13 cellular contexts compared by ENCODE assay signal in genomic region chr6:133955136-133955576, GRCh38. TPM values are rescaled to one million over a fixed set of nuclear protein-coding genes. Genes with fewer than 3 reads are reported as not detected.
DNase-seq lines count a peak whose midpoint lies in the region; ATAC-seq and TF ChIP-seq lines count a peak whose summit lies in the region.
"Had no signal": no experiment of that assay in that cellular context is flagged by ENCODE, and none has a peak within 500 bp of the region (broad histone marks: within the 10 kb centered on the region; RNA-seq: fewer than 3 reads in every experiment).

No MANE protein-coding gene starts in this region.

- H3K4me1 Mint-ChIP-seq in CD8-positive, alpha-beta T cell (ENCODE audit: low read depth) = peaks cover 66% of the 10 kb centered on the region
- H3K4me1 Mint-ChIP-seq in naive thymus-derived CD4-positive, alpha-beta T cell = peaks cover 42 to 74% (median 63%) of the 10 kb centered on the region in 7 donors

- H3K4ac ChIP-seq in IMR-90 (ENCODE audit: low read depth, low read length) = no peak overlapping the region

- intact Hi-C loops in CD8-positive, alpha-beta T cell (cut with DNase I, micrococcal nuclease) = loop anchor here in 1 of 2 experiments (10.0 kb wide), 1 partner anchor 1160 kb away; no protein-coding TSS in a partner anchor
- intact Hi-C loops in IMR-90 (cut with micrococcal nuclease) = no loop called here
- intact Hi-C loops in naive thymus-derived CD4-positive, alpha-beta T cell (cut with micrococcal nuclease) = loop anchor here in 1 of 2 donors (10.0 kb wide), 1 partner anchor 1260 kb away; no protein-coding TSS in a partner anchor

- H3K9me1 ChIP-seq in IMR-90 (ENCODE audit: insufficient read depth, low read length) = peaks cover 9% of the 10 kb centered on the region; the same call in 1 of the 2 replicates

- no peak for ATAC-seq in CD8-positive, alpha-beta T cell
- ATAC-seq in IMR-90 (ENCODE audit: low read depth) (no peak), GM18858 (IDR thresholded peaks at IDR 0.05; ENCODE audit: unreplicated experiment) (no peak)
- no peak for ATAC-seq in naive thymus-derived CD4-positive, alpha-beta T cell
- ATAC-seq: T-helper 17 cell had no signal

- no peak overlapping the region for H3K14ac ChIP-seq in IMR-90 (replicated peaks; ENCODE audit: low read depth, low read length)

- no peak overlapping the region for H4K8ac ChIP-seq in IMR-90 (ENCODE audit: low read depth in 2 of 2, low read length in 2 of 2)

- no peak overlapping the region for H2AK5ac ChIP-seq in IMR-90 (ENCODE audit: low read depth, low read length)

- no peak overlapping the region for H2AFZ ChIP-seq in IMR-90 (replicated peaks; ENCODE audit: low read length, poor library complexity)

- H2BK20ac ChIP-seq in IMR-90 (ENCODE audit: low read depth, low read length) = no peak overlapping the region

- H4K5ac ChIP-seq in IMR-90 (ENCODE audit: low read depth, low read length) = no peak overlapping the region

- H3K4me1 ChIP-seq in CD8-positive, alpha-beta T cell (ENCODE audit: insufficient read depth, low read length) = peaks cover 20% of the 10 kb centered on the region
- H3K4me1 ChIP-seq in IMR-90 (ENCODE audit: control insufficient read depth, insufficient read depth, low read length) = peaks cover 9% of the 10 kb centered on the region
- H3K4me1 ChIP-seq in naive thymus-derived CD4-positive, alpha-beta T cell (ENCODE audit: control insufficient read depth in 2 of 2, insufficient read depth in 2 of 2, low read length in 2 of 2) = peaks cover 15 to 26% of the 10 kb centered on the region in 2 donors

- WGBS in IMR-90 (ENCODE audit: extremely low coverage in 2 of 2, insufficient read length in 1 of 2), 2 experiments = no CpG with 5 or more reads among the region's 5 CpGs

- no peak overlapping the region for H2AK9ac ChIP-seq in IMR-90 (replicated peaks; ENCODE audit: low read depth, low read length, poor library complexity)

- CTCF ChIA-PET in CD8-positive, alpha-beta T cell (lab: Charles Lee) = interaction anchor here (2.8 to 3.4 kb wide), 2 partner anchors 18 to 31 kb away, joined by 15 to 16 read pairs; no protein-coding TSS in a partner anchor
- CTCF ChIA-PET in IMR-90 (lab: Yijun Ruan, JAX) = interaction anchor here (1.0 to 2.4 kb wide), 2 partner anchors 31 to 108 kb away, joined by 3 to 7 read pairs; no protein-coding TSS in a partner anchor
- CTCF ChIA-PET in naive thymus-derived CD4-positive, alpha-beta T cell (lab: Charles Lee) = interaction anchor here (0.5 to 2.6 kb wide), 3 partner anchors 15 to 108 kb away, joined by 3 to 11 read pairs (median 9); no protein-coding TSS in a partner anchor

- POLR2A ChIA-PET in CD8-positive, alpha-beta T cell (lab: Charles Lee) = interaction anchor here (0.9 kb wide), 1 partner anchor 18 kb away, joined by 3 read pairs; no protein-coding TSS in a partner anchor
- POLR2A ChIA-PET in IMR-90 (lab: Charles Lee; ENCODE audit: unreplicated experiment) = no interaction called here
- POLR2A ChIA-PET in naive thymus-derived CD4-positive, alpha-beta T cell (lab: Charles Lee) = no interaction called here

- no peak for TF ChIP-seq CTCF in CD8-positive, alpha-beta T cell (IDR thresholded peaks at IDR 0.05)
- TF ChIP-seq CTCF in IMR-90 (conservative IDR thresholded peaks at IDR 0.05; ENCODE audit: low read depth, low read length) = no peak
- TF ChIP-seq CTCF in astrocyte of the cerebellum (IDR thresholded peaks at IDR 0.05; ENCODE audit: low read depth, low read length, missing control alignments) = no peak

- H3K23ac ChIP-seq in IMR-90 (ENCODE audit: low read depth, low read length) = peak overlapping the region; percentile 57; the same call in 1 of the 2 replicates

- dilution Hi-C loops in IMR-90 (cut with HindIII; ENCODE audit: low sequenced_read_pairs, unreplicated experiment) = no loop called here

- no peak overlapping the region for H3K4me3 ChIP-seq in CD8-positive, alpha-beta T cell (ENCODE audit: low read depth, low read length)
- H3K4me3 ChIP-seq in IMR-90 (ENCODE audit: insufficient read depth, low read depth, low read length) (no peak overlapping the region), astrocyte of the cerebellum (ENCODE audit: low read depth, low read length) (peak overlapping the region; percentile 60)
- no peak overlapping the region for H3K4me3 ChIP-seq in naive thymus-derived CD4-positive, alpha-beta T cell (ENCODE audit: low read length)
- H3K4me3 ChIP-seq: tibial nerve had no signal

- no peaks in the 10 kb centered on the region for H3K36me3 ChIP-seq in CD8-positive, alpha-beta T cell (ENCODE audit: insufficient read depth, low read length)
- no peaks in the 10 kb centered on the region for H3K36me3 ChIP-seq in IMR-90 (ENCODE audit: control insufficient read depth, insufficient read depth, low read length)
- peaks cover 0 to 7% (median 0%) of the 10 kb centered on the region in 3 experiments for H3K36me3 ChIP-seq in naive thymus-derived CD4-positive, alpha-beta T cell (ENCODE audit: control insufficient read depth in 2 of 3, insufficient read depth in 3 of 3, low read length in 3 of 3)
- H3K36me3 ChIP-seq: tibial nerve had no signal

- H3K27ac ChIP-seq in CD8-positive, alpha-beta T cell (ENCODE audit: low read depth, low read length) = no peak overlapping the region
- no peak overlapping the region for H3K27ac ChIP-seq in IMR-90 (ENCODE audit: insufficient read depth, low read length)
- no peak overlapping the region for H3K27ac ChIP-seq in naive thymus-derived CD4-positive, alpha-beta T cell (ENCODE audit: low read depth, low read length)
- H3K27ac ChIP-seq: tibial nerve had no signal

- no peak overlapping the region for H3K27ac Mint-ChIP-seq in CD8-positive, alpha-beta T cell
- H3K27ac Mint-ChIP-seq in naive thymus-derived CD4-positive, alpha-beta T cell = peak overlapping the region in 5 of 9 donors; percentile 32 to 95 (median 43)
- H3K27ac Mint-ChIP-seq: T-helper 17 cell had no signal

- peaks cover 31% of the 10 kb centered on the region; the same call in 1 of the 2 replicates for H4K20me1 ChIP-seq in IMR-90 (ENCODE audit: insufficient read depth, low read length)

- no peak overlapping the region for H2BK15ac ChIP-seq in IMR-90 (ENCODE audit: low read depth, low read length)

- DNase-seq in CD8-positive, alpha-beta T cell = no peak
- DNase-seq in IMR-90 = no peak
- DNase-seq in astrocyte of the cerebellum (ENCODE audit: low read depth) = no peak
- DNase-seq in naive thymus-derived CD4-positive, alpha-beta T cell = no peak
- no peak for DNase-seq in cortex of kidney (lab: John Stamatoyannopoulos, UW)
- DNase-seq in NCI-H146 (lab: John Stamatoyannopoulos, UW) = no peak
- DNase-seq: activated naive CD4-positive, alpha-beta T cell; DMS153; NCI-H526; stimulated activated CD4-positive, alpha-beta T cell treated with anti-CD3 and anti-CD28 coated beads, Interleukin-4, amount 100 ng/mL, for 24 hours; T-helper 17 cell had no signal

- no peaks in the 10 kb centered on the region for H3K9me3 ChIP-seq in CD8-positive, alpha-beta T cell (ENCODE audit: low read length)
- H3K9me3 ChIP-seq in IMR-90 (ENCODE audit: control insufficient read depth, insufficient read depth, low read length) = no peaks in the 10 kb centered on the region
- no peaks in the 10 kb centered on the region for H3K9me3 ChIP-seq in naive thymus-derived CD4-positive, alpha-beta T cell (ENCODE audit: control insufficient read depth in 2 of 3, low read length in 3 of 3)
- H3K9me3 ChIP-seq: tibial nerve had no signal

- H3K56ac ChIP-seq in IMR-90 (ENCODE audit: extremely low read depth, insufficient read depth, low read length) = no peak overlapping the region

- in situ Hi-C loops in IMR-90 (cut with MboI; ENCODE audit: low sequenced_read_pairs) (no loop called here), astrocyte of the cerebellum (cut with HindIII; ENCODE audit: low sequenced_read_pairs) (no loop called here)

- TF ChIP-seq POLR2A in IMR-90 (IDR thresholded peaks at IDR 0.05; ENCODE audit: low read depth, low read length) = no peak

- no peak overlapping the region for H3K9ac ChIP-seq in IMR-90 (ENCODE audit: low read depth, low read length)

- H2BK120ac ChIP-seq in IMR-90 (ENCODE audit: low read depth, low read length) = no peak overlapping the region

- no peak overlapping the region for H4K91ac ChIP-seq in IMR-90 (ENCODE audit: insufficient read depth, low read depth, low read length)

- peak overlapping the region; percentile 78 for H3K4me2 ChIP-seq in IMR-90 (ENCODE audit: low read depth, low read length)

- peak overlapping the region; percentile 94 for H3K4me3 Mint-ChIP-seq in CD8-positive, alpha-beta T cell
- H3K4me3 Mint-ChIP-seq in naive thymus-derived CD4-positive, alpha-beta T cell = peak overlapping the region; percentile 96 to 100 (median 98)

- no peaks in the 10 kb centered on the region for H3K27me3 Mint-ChIP-seq in CD8-positive, alpha-beta T cell (ENCODE audit: low read depth)
- peaks cover 0 to 5% (median 0%) of the 10 kb centered on the region in 5 donors for H3K27me3 Mint-ChIP-seq in naive thymus-derived CD4-positive, alpha-beta T cell
- H3K27me3 Mint-ChIP-seq: T-helper 17 cell had no signal

- H3K27me3 ChIP-seq in CD8-positive, alpha-beta T cell (ENCODE audit: insufficient read depth, low read length) = no peaks in the 10 kb centered on the region
- H3K27me3 ChIP-seq in IMR-90 (ENCODE audit: control insufficient read depth, insufficient read depth, low read length) = no peaks in the 10 kb centered on the region
- no peaks in the 10 kb centered on the region for H3K27me3 ChIP-seq in naive thymus-derived CD4-positive, alpha-beta T cell (ENCODE audit: control insufficient read depth in 2 of 2, insufficient read depth in 2 of 2, low read length in 2 of 2)
- H3K27me3 ChIP-seq: tibial nerve had no signal

- H3K36me3 Mint-ChIP-seq in CD8-positive, alpha-beta T cell = peaks cover 15% of the 10 kb centered on the region
- H3K36me3 Mint-ChIP-seq in naive thymus-derived CD4-positive, alpha-beta T cell = peaks cover 0 to 2% (median 0%) of the 10 kb centered on the region in 5 donors

- TF ChIP-seq RAD21 in IMR-90 (IDR thresholded peaks at IDR 0.05; ENCODE audit: low read length) = no peak

- peaks cover 22 to 68% of the 10 kb centered on the region in 2 experiments for H3K79me1 ChIP-seq in IMR-90 (ENCODE audit: low read depth in 1 of 2, low read length in 2 of 2)

- H3K18ac ChIP-seq in IMR-90 (ENCODE audit: low read depth, low read length) = no peak overlapping the region

- no TSS peak for BruUV-seq in IMR-90 (replicated peaks; lab: Mats Ljungman, UMichigan)

- H2BK5ac ChIP-seq in IMR-90 (ENCODE audit: low read depth, low read length, poor library complexity, severe bottlenecking) = no peak overlapping the region

- H3K9me3 Mint-ChIP-seq in CD8-positive, alpha-beta T cell = no peaks in the 10 kb centered on the region
- H3K9me3 Mint-ChIP-seq in naive thymus-derived CD4-positive, alpha-beta T cell = no peaks in the 10 kb centered on the region

TF ChIP-seq in IMR-90, 13 proteins besides CTCF, POLR2A, EP300 and RAD21 (continues in another document):
- no peak for TF ChIP-seq MAZ (IDR thresholded peaks at IDR 0.05; ENCODE audit: borderline replicate concordance, low read depth, low read length)

RNA-seq across cellular contexts. Expression of gene TBPL1, which starts 2.1 kb away (rescaled TPM):
- 10 to 100 TPM; 47.8 to 48.7 TPM for total RNA-seq in CD8-positive, alpha-beta T cell
- 25.6 and 38.3 TPM in 2 replicates for total RNA-seq in IMR-90 (2012; rRNA removed)
- 32.5 and 34.0 TPM in 2 replicates for polyA plus RNA-seq in IMR-90 (2012; rRNA removed)
- 6.6 and 14.8 TPM in 2 replicates for polyA plus RNA-seq in IMR-90 (2012; cell fraction: cytosol; rRNA removed)
- 7.1 and 25.3 TPM in 2 replicates for polyA plus RNA-seq in IMR-90 (2012; cell fraction: nucleus; rRNA removed; ENCODE audit: low replicate concordance)
- total RNA-seq in naive thymus-derived CD4-positive, alpha-beta T cell = 10 to 100 TPM; 21.0 to 34.7 (median 25.4) TPM
- polyA plus RNA-seq in naive thymus-derived CD4-positive, alpha-beta T cell = 10 to 100 TPM; 48.5 to 51.2 TPM
